In the genomic region with DNA sequence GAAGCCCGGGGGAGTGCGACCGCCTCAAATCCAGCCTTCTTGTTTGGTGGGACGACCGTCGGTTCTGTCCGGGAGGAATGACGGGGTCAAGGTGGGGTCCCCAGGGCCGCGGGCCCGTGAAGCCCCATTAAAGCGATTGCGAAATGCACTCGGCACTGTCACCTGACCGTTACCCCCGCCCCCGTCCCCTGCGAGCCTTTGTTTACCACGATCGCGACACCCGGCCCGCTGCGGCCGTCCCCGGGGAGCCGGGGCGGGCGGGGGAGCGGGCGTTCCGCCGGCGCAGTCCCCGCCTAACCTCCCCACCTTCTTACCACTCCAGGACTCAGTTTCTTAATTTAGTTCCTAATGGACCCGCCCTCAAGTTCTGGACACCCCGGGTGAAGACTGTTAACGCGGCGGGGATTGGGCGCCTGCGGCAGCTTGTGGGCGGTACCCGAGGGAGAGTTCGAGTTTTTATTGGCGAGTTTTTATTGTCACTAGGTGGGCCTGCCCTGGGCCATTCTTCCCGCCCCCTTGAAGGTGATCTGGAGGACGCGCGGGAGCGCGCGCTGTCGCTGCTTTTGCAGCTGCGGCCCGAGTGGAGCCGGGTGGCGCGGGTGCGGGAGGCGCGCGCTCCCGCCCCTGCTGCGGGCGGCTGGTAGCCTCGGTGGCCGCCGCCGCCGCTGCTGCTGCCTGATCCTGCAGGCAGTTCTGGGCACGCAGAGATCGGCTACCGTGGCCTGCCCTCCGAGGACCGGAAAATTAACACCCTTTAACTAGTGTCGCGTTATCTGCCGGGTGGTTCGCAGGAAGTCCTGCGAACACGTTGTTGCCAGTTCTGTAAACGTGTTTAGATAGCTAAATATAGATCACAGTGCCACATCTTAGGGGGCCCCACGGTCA, we compare ENCODE assay signal across 1 cellular context.
TF ChIP-seq lines count a peak whose summit lies in the region.

No MANE protein-coding gene starts in this region.

TF ChIP-seq in HepG2, 621 proteins besides CTCF, POLR2A, EP300 and RAD21 (continued from another document and continues in another):
- TF ChIP-seq, protein P1, sequence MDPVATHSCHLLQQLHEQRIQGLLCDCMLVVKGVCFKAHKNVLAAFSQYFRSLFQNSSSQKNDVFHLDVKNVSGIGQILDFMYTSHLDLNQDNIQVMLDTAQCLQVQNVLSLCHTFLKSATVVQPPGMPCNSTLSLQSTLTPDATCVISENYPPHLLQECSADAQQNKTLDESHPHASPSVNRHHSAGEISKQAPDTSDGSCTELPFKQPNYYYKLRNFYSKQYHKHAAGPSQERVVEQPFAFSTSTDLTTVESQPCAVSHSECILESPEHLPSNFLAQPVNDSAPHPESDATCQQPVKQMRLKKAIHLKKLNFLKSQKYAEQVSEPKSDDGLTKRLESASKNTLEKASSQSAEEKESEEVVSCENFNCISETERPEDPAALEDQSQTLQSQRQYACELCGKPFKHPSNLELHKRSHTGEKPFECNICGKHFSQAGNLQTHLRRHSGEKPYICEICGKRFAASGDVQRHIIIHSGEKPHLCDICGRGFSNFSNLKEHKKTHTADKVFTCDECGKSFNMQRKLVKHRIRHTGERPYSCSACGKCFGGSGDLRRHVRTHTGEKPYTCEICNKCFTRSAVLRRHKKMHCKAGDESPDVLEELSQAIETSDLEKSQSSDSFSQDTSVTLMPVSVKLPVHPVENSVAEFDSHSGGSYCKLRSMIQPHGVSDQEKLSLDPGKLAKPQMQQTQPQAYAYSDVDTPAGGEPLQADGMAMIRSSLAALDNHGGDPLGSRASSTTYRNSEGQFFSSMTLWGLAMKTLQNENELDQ (CRISPR knock-in tag; IDR thresholded peaks at IDR 0.05; ENCODE audit: borderline replicate concordance): no peak
- peak; percentile 53; the same call in 1 of the 2 replicates for TF ChIP-seq ZNF766 (CRISPR knock-in tag; IDR thresholded peaks at IDR 0.05; ENCODE audit: borderline replicate concordance)
- no peak for TF ChIP-seq ZNF557 (CRISPR knock-in tag; IDR thresholded peaks at IDR 0.05)
- TF ChIP-seq ZNF549 (CRISPR knock-in tag; IDR thresholded peaks at IDR 0.05): no peak
- no peak for TF ChIP-seq ZNF329 (CRISPR knock-in tag; IDR thresholded peaks at IDR 0.05; ENCODE audit: low read depth)
- no peak for TF ChIP-seq ZNF775 (CRISPR knock-in tag; IDR thresholded peaks at IDR 0.05; ENCODE audit: borderline replicate concordance)
- TF ChIP-seq BRCA1 (CRISPR knock-in tag; IDR thresholded peaks at IDR 0.05): 0 out of 2 replicates have a peak, but pooled peaks have one; percentile 58
- TF ChIP-seq ZNF282 (IDR thresholded peaks at IDR 0.05; ENCODE audit: partially characterized antibody): no peak
- no peak for TF ChIP-seq ARHGAP35 (CRISPR knock-in tag; IDR thresholded peaks at IDR 0.05; ENCODE audit: borderline replicate concordance)
- TF ChIP-seq, protein P2, sequence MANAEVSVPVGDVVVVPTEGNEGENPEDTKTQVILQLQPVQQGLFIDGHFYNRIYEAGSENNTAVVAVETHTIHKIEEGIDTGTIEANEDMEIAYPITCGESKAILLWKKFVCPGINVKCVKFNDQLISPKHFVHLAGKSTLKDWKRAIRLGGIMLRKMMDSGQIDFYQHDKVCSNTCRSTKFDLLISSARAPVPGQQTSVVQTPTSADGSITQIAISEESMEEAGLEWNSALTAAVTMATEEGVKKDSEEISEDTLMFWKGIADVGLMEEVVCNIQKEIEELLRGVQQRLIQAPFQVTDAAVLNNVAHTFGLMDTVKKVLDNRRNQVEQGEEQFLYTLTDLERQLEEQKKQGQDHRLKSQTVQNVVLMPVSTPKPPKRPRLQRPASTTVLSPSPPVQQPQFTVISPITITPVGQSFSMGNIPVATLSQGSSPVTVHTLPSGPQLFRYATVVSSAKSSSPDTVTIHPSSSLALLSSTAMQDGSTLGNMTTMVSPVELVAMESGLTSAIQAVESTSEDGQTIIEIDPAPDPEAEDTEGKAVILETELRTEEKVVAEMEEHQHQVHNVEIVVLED (CRISPR knock-in tag; IDR thresholded peaks at IDR 0.05; ENCODE audit: borderline replicate concordance): 0 out of 2 replicates have a peak, but pooled peaks have one; percentile 24
- TF ChIP-seq MBD4 (IDR thresholded peaks at IDR 0.05; ENCODE audit: borderline replicate concordance, low read length): no peak
- TF ChIP-seq EED (CRISPR knock-in tag; IDR thresholded peaks at IDR 0.05): no peak
- peak; percentile 36; the same call in 1 of the 2 replicates for TF ChIP-seq ZNF605 (CRISPR knock-in tag; IDR thresholded peaks at IDR 0.05)
- TF ChIP-seq TRIM22 (IDR thresholded peaks at IDR 0.05): no peak
- no peak for TF ChIP-seq CCAR2 (optimal IDR thresholded peaks at IDR 0.05; ENCODE audit: low read depth, low read length)
- TF ChIP-seq ARID4A (CRISPR knock-in tag; IDR thresholded peaks at IDR 0.05; ENCODE audit: borderline replicate concordance): no peak; the same call in 1 of the 2 replicates
- TF ChIP-seq ZNF263 (CRISPR knock-in tag; IDR thresholded peaks at IDR 0.05): no peak; the same call in 1 of the 2 replicates
- no peak for TF ChIP-seq ZNF446 (CRISPR knock-in tag; IDR thresholded peaks at IDR 0.05)
- TF ChIP-seq REXO4 (CRISPR knock-in tag; IDR thresholded peaks at IDR 0.05; ENCODE audit: borderline replicate concordance): no peak
- no peak for TF ChIP-seq ZBTB25 (CRISPR knock-in tag; IDR thresholded peaks at IDR 0.05)
- TF ChIP-seq MEIS2 (CRISPR knock-in tag; IDR thresholded peaks at IDR 0.05): 0 out of 2 replicates have a peak, but pooled peaks have one; percentile 27
- TF ChIP-seq ATAD3A (CRISPR knock-in tag; IDR thresholded peaks at IDR 0.05): no peak
- TF ChIP-seq ASH2L (IDR thresholded peaks at IDR 0.05; ENCODE audit: insufficient read length, low read depth, low read length): peak; percentile 72
- TF ChIP-seq ZNF225 (CRISPR knock-in tag; IDR thresholded peaks at IDR 0.05): no peak
- TF ChIP-seq PITX1 (CRISPR knock-in tag; IDR thresholded peaks at IDR 0.05): no peak; the same call in 1 of the 2 replicates
- peak; percentile 48; the same call in 1 of the 2 replicates for TF ChIP-seq ZNF235 (CRISPR knock-in tag; IDR thresholded peaks at IDR 0.05; ENCODE audit: borderline replicate concordance)
- TF ChIP-seq SKIL (CRISPR knock-in tag; IDR thresholded peaks at IDR 0.05; ENCODE audit: borderline replicate concordance): no peak
- TF ChIP-seq ZNF142 (CRISPR knock-in tag; IDR thresholded peaks at IDR 0.05): 0 out of 2 replicates have a peak, but pooled peaks have one; percentile 76
- no peak for TF ChIP-seq ZNF878 (CRISPR knock-in tag; IDR thresholded peaks at IDR 0.05)
- no peak for TF ChIP-seq KDM2A (CRISPR knock-in tag; IDR thresholded peaks at IDR 0.05; ENCODE audit: borderline replicate concordance, low read depth)
- no peak for TF ChIP-seq ZNF138 (CRISPR knock-in tag; IDR thresholded peaks at IDR 0.05; ENCODE audit: low read depth)
- 0 out of 2 replicates have a peak, but pooled peaks have one; percentile 22 for TF ChIP-seq ZNF547 (CRISPR knock-in tag; IDR thresholded peaks at IDR 0.05)
- no peak for TF ChIP-seq ZNF713 (CRISPR knock-in tag; IDR thresholded peaks at IDR 0.05)
- TF ChIP-seq SP5 (CRISPR knock-in tag; IDR thresholded peaks at IDR 0.05; ENCODE audit: borderline replicate concordance, low read depth): peak; percentile 35; the same call in 1 of the 2 replicates
- TF ChIP-seq CEBPB (IDR thresholded peaks at IDR 0.05; ENCODE audit: borderline replicate concordance, low read depth, low read length): peak; percentile 97
- TF ChIP-seq KDM3A (CRISPR knock-in tag; IDR thresholded peaks at IDR 0.05; ENCODE audit: low read depth): no peak
- TF ChIP-seq ELF4 (CRISPR knock-in tag; IDR thresholded peaks at IDR 0.05; ENCODE audit: borderline replicate concordance): 0 out of 2 replicates have a peak, but pooled peaks have one; percentile 62
